In genomic region chr11:68342459-68343158, GRCh38 we compare ENCODE assay signal across 13 cellular contexts. TPM values are rescaled to one million over a fixed set of nuclear protein-coding genes. Genes with fewer than 3 reads are reported as not detected.
DNase-seq lines count a peak whose midpoint lies in the region; ATAC-seq and TF ChIP-seq lines count a peak whose summit lies in the region.
"Had no signal": no experiment of that assay in that cellular context is flagged by ENCODE, and none has a peak within 500 bp of the region (broad histone marks: within the 10 kb centered on the region; RNA-seq: fewer than 3 reads in every experiment).

No MANE protein-coding gene starts in this region.

- H3K4me3 ChIP-seq in BLaER1 treated with 17β-estradiol and CSF1 and Interleukin-3, amounts not matched to agents 10 nM and 100 nM = peak overlapping the region in 2 of 10 experiments; percentile 8 to 32; a peak in 2 of 20 replicates
- H3K4me3 ChIP-seq in endodermal cell (ENCODE audit: low read length) = no peak overlapping the region

- H3K9ac ChIP-seq in BLaER1 treated with 17β-estradiol and CSF1 and Interleukin-3, amounts not matched to agents 10 nM and 100 nM = peak overlapping the region; percentile 5 to 68 (median 44); a peak in 16 of 22 replicates
- no peak overlapping the region for H3K9ac ChIP-seq in endodermal cell (ENCODE audit: extremely low read depth, low read length, poor library complexity, severe bottlenecking)

- H3K4me1 ChIP-seq in BLaER1 treated with 17β-estradiol and CSF1 and Interleukin-3, amounts not matched to agents 10 nM and 100 nM = peaks cover 54 to 100% (median 98%) of the 10 kb centered on the region in 10 experiments
- no peaks in the 10 kb centered on the region for H3K4me1 ChIP-seq in endodermal cell (ENCODE audit: control insufficient read depth, insufficient read depth, low read length)

- peak overlapping the region; percentile 70 to 94 (median 81) for H3K4me2 ChIP-seq in BLaER1 treated with 17β-estradiol and CSF1 and Interleukin-3, amounts not matched to agents 10 nM and 100 nM

- H3K36me3 ChIP-seq in BLaER1 treated with 17β-estradiol and CSF1 and Interleukin-3, amounts not matched to agents 10 nM and 100 nM = peaks cover 0 to 20% (median 4%) of the 10 kb centered on the region in 11 experiments; a peak in 12 of 22 replicates
- H3K36me3 ChIP-seq in endodermal cell (ENCODE audit: control insufficient read depth, insufficient read depth, low read length) = no peaks in the 10 kb centered on the region

- H3K4me3 Mint-ChIP-seq in endodermal cell (no peak overlapping the region), osteocyte (ENCODE audit: unreplicated experiment) (peak overlapping the region; percentile 18), endothelial cell (ENCODE audit: unreplicated experiment) (no peak overlapping the region)
- H3K4me3 Mint-ChIP-seq in activated CD8-positive, alpha-beta memory T cell treated with anti-CD3 and anti-CD28 coated beads, Interleukin-2, amount 10 ng/mL, durations not matched to agents 7 days and 5 days = no peak overlapping the region
- H3K4me3 Mint-ChIP-seq: CD4-positive, alpha-beta memory T cell had no signal

- H3K36me3 Mint-ChIP-seq in endodermal cell (ENCODE audit: low read depth) (peaks cover 11% of the 10 kb centered on the region), osteocyte (ENCODE audit: unreplicated experiment) (peaks cover 8% of the 10 kb centered on the region), endothelial cell (ENCODE audit: low read depth, unreplicated experiment) (peaks cover 7% of the 10 kb centered on the region)
- peaks cover 7% of the 10 kb centered on the region for H3K36me3 Mint-ChIP-seq in activated CD8-positive, alpha-beta memory T cell treated with anti-CD3 and anti-CD28 coated beads, Interleukin-2, amount 10 ng/mL, durations not matched to agents 7 days and 5 days
- H3K36me3 Mint-ChIP-seq: CD4-positive, alpha-beta memory T cell had no signal

- H3K9me3 Mint-ChIP-seq in endodermal cell (peaks cover 5% of the 10 kb centered on the region), osteocyte (ENCODE audit: unreplicated experiment) (no peaks in the 10 kb centered on the region), endothelial cell (ENCODE audit: unreplicated experiment) (no peaks in the 10 kb centered on the region)
- no peaks in the 10 kb centered on the region for H3K9me3 Mint-ChIP-seq in activated CD8-positive, alpha-beta memory T cell treated with anti-CD3 and anti-CD28 coated beads, Interleukin-2, amount 10 ng/mL, durations not matched to agents 7 days and 5 days (ENCODE audit: low read depth)
- H3K9me3 Mint-ChIP-seq: effector memory CD8-positive, alpha-beta T cell had no signal

- TF ChIP-seq CTCF in endodermal cell (conservative IDR thresholded peaks at IDR 0.05) (no peak), osteocyte (IDR thresholded peaks at IDR 0.05) (no peak), endothelial cell (IDR thresholded peaks at IDR 0.05; ENCODE audit: unreplicated experiment) (no peak)

- peaks cover 13% of the 10 kb centered on the region for H3K4me1 Mint-ChIP-seq in endodermal cell
- peaks cover 91% of the 10 kb centered on the region for H3K4me1 Mint-ChIP-seq in osteocyte (ENCODE audit: unreplicated experiment)
- H3K4me1 Mint-ChIP-seq in activated CD8-positive, alpha-beta memory T cell treated with anti-CD3 and anti-CD28 coated beads, Interleukin-2, amount 10 ng/mL, durations not matched to agents 7 days and 5 days = peaks cover 43% of the 10 kb centered on the region
- peaks cover 24% of the 10 kb centered on the region for H3K4me1 Mint-ChIP-seq in endothelial cell (ENCODE audit: unreplicated experiment)

- 82% methylated on average over 8 to 13 of the region's 13 CpGs for WGBS in endodermal cell (ENCODE audit: insufficient coverage in 1 of 2, insufficient read length in 1 of 2), 2 experiments

- H3K27me3 ChIP-seq in BLaER1 treated with 17β-estradiol and CSF1 and Interleukin-3, amounts not matched to agents 10 nM and 100 nM = peaks cover 0 to 26% (median 0%) of the 10 kb centered on the region in 11 experiments; a peak in 3 of 22 replicates
- no peaks in the 10 kb centered on the region for H3K27me3 ChIP-seq in endodermal cell (ENCODE audit: control insufficient read depth, insufficient read depth, low read length, poor library complexity, severe bottlenecking)

- CTCF ChIA-PET in activated CD8-positive, alpha-beta memory T cell treated with anti-CD3 and anti-CD28 coated beads, Interleukin-2, amount 10 ng/mL, durations not matched to agents 7 days and 5 days (lab: Charles Lee) = interaction anchor here (0.6 to 1.0 kb wide), 2 partner anchors 12 to 1110 kb away, joined by 4 to 5 read pairs; no protein-coding TSS in a partner anchor

- no peak for ATAC-seq in activated CD8-positive, alpha-beta memory T cell treated with anti-CD3 and anti-CD28 coated beads, Interleukin-2, amount 10 ng/mL, durations not matched to agents 7 days and 5 days
- no peak for ATAC-seq in HG02588 (IDR thresholded peaks at IDR 0.05; ENCODE audit: unreplicated experiment)
- ATAC-seq: effector memory CD8-positive, alpha-beta T cell had no signal

- H3K27ac ChIP-seq in BLaER1 treated with 17β-estradiol and CSF1 and Interleukin-3, amounts not matched to agents 10 nM and 100 nM = peak overlapping the region in 8 of 11 experiments; percentile 24 to 56 (median 44); a peak in 13 of 22 replicates
- H3K27ac ChIP-seq in endodermal cell (ENCODE audit: low read depth, low read length) = peak overlapping the region; percentile 57

- H3K27me3 Mint-ChIP-seq in endodermal cell (ENCODE audit: insufficient read depth) (no peaks in the 10 kb centered on the region), osteocyte (ENCODE audit: unreplicated experiment) (no peaks in the 10 kb centered on the region), endothelial cell (ENCODE audit: unreplicated experiment) (peaks cover 4% of the 10 kb centered on the region)
- H3K27me3 Mint-ChIP-seq in activated CD8-positive, alpha-beta memory T cell treated with anti-CD3 and anti-CD28 coated beads, Interleukin-2, amount 10 ng/mL, durations not matched to agents 7 days and 5 days = peaks cover 3% of the 10 kb centered on the region
- H3K27me3 Mint-ChIP-seq: CD4-positive, alpha-beta memory T cell; effector memory CD8-positive, alpha-beta T cell had no signal

- H3K27ac Mint-ChIP-seq in endodermal cell = peak overlapping the region; percentile 59
- peak overlapping the region; percentile 94 for H3K27ac Mint-ChIP-seq in osteocyte (ENCODE audit: unreplicated experiment)
- no peak overlapping the region for H3K27ac Mint-ChIP-seq in activated CD8-positive, alpha-beta memory T cell treated with anti-CD3 and anti-CD28 coated beads, Interleukin-2, amount 10 ng/mL, durations not matched to agents 7 days and 5 days
- H3K27ac Mint-ChIP-seq in endothelial cell (ENCODE audit: unreplicated experiment) = no peak overlapping the region

- peaks cover 0 to 10% (median 7%) of the 10 kb centered on the region in 11 experiments; a peak in 8 of 22 replicates for H3K9me3 ChIP-seq in BLaER1 treated with 17β-estradiol and CSF1 and Interleukin-3, amounts not matched to agents 10 nM and 100 nM (replicated peaks in 1 of 11)
- peaks cover 7% of the 10 kb centered on the region for H3K9me3 ChIP-seq in endodermal cell (ENCODE audit: control insufficient read depth, low read length)

- peaks cover 30 to 100% (median 87%) of the 10 kb centered on the region in 11 experiments; a peak in 20 of 22 replicates for H4K20me1 ChIP-seq in BLaER1 treated with 17β-estradiol and CSF1 and Interleukin-3, amounts not matched to agents 10 nM and 100 nM

- peak; percentile 3 for DNase-seq in NCI-H146 treated with DMSO at 0.1 percent for 48 hours (lab: John Stamatoyannopoulos, UW; ENCODE audit: unreplicated experiment)
- peak; percentile 92 for DNase-seq in endodermal cell
- peak; percentile 89 for DNase-seq in osteocyte (ENCODE audit: extremely low spot score, unreplicated experiment)
- DNase-seq in activated CD8-positive, alpha-beta memory T cell treated with anti-CD3 and anti-CD28 coated beads, Interleukin-2, amount 10 ng/mL, durations not matched to agents 7 days and 5 days = no peak
- DNase-seq in endothelial cell (ENCODE audit: low spot score) = no peak
- DNase-seq in nucleus accumbens (lab: John Stamatoyannopoulos, UW) = no peak
- DNase-seq: activated T-cell treated with anti-CD3 and anti-CD28 coated beads, Interleukin-2, amount 50 U/mL, for 1 hour; CD4-positive, alpha-beta memory T cell; effector memory CD8-positive, alpha-beta T cell; Karpas-422; midbrain had no signal

RNA-seq across cellular contexts. Expression of gene LRP5, which starts 30.2 kb away (rescaled TPM):
- total RNA-seq in endodermal cell = 10 to 100 TPM; 58.2 to 64.1 TPM
- 37.4 TPM for polyA plus RNA-seq in endodermal cell (2013, experiment 1 of 2)
- polyA plus RNA-seq in endodermal cell (2013, experiment 2 of 2) = 35.9 TPM
- total RNA-seq in osteocyte = 162 and 179 TPM in 2 replicates
- 10 to 100 TPM; 15.6 to 16.2 TPM for total RNA-seq in activated CD8-positive, alpha-beta memory T cell treated with anti-CD3 and anti-CD28 coated beads, Interleukin-2, amount 10 ng/mL, durations not matched to agents 7 days and 5 days
- total RNA-seq in endothelial cell (ENCODE audit: unreplicated experiment) = 72.3 TPM

Comparison
In these comparisons a context has a peak if more than half of its experiments do, and no peak if none do; other contexts are left out.
1. DNase-seq: peak in NCI-H146 treated with DMSO at 0.1 percent for 48 hours (single experiment), endodermal cell (single experiment) and osteocyte (single experiment); none in activated CD8-positive, alpha-beta memory T cell treated with anti-CD3 and anti-CD28 coated beads, Interleukin-2, amount 10 ng/mL, durations not matched to agents 7 days and 5 days (single experiment), endothelial cell (single experiment) and nucleus accumbens (0 of 56).
2. H3K27ac Mint-ChIP-seq: peak in endodermal cell (single experiment) and osteocyte (single experiment); none in activated CD8-positive, alpha-beta memory T cell treated with anti-CD3 and anti-CD28 coated beads, Interleukin-2, amount 10 ng/mL, durations not matched to agents 7 days and 5 days (single experiment) and endothelial cell (single experiment).